In the genomic region with DNA sequence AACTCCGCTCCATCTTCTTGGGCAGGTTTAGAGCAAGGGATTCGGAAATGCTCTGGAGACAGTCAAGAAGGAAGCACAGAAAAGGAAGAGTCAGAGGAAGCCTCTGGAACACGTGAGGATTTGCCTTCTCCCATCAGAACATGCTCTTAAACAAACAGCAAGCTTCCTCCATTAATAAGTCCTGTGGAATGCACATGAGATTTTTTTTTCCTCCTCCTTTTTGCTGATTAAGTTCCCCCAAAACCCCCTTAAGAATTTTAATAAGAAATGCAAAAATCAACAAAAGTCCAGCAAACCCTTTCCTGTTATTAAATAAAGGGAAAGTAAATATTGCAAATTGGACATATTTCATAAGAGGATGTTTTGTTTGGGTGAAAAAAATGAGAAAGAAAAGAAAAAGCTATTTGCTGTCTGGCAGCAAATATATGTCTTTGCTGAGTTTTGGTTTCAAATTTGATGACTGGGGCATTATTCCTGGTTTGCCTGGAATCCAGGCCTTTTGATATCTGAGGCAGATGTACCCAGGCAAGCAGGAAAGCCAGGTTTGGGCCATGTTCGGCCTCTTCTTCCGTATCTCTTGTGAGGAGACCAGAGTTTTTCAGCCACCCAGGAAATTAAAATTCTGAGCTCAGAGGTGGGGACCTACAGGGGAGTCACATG, we compare ENCODE assay signal across 16 cellular contexts. TPM values are rescaled to one million over a fixed set of nuclear protein-coding genes. Genes with fewer than 3 reads are reported as not detected.
A peak's percentile ranks its signal among the peaks of the same experiment; 100 is the strongest.
DNase-seq lines count a peak whose midpoint lies in the region; TF ChIP-seq lines count a peak whose summit lies in the region.
"Had no signal": no experiment of that assay in that cellular context is flagged by ENCODE, and none has a peak within 500 bp of the region (broad histone marks: within the 10 kb centered on the region; RNA-seq: fewer than 3 reads in every experiment).

No MANE protein-coding gene starts in this region.

- intact Hi-C loops in ascending aorta (cut with DNase I): no loop called here

- peak; percentile 60 for DNase-seq in GM03348 (ENCODE audit: low spot score)
- no peak for DNase-seq in ascending aorta (ENCODE audit: low spot score in 2 of 2)
- peak; percentile 62 to 80 for DNase-seq in foreskin fibroblast
- DNase-seq in smooth muscle cell of the brain vasculature (ENCODE audit: low read depth, low spot score): peak; percentile 24
- DNase-seq in NCI-H82 (lab: John Stamatoyannopoulos, UW): no peak
- no peak for DNase-seq in NCI-H1417 treated with DMSO at 0.1 percent for 48 hours (lab: John Stamatoyannopoulos, UW)
- no peak for DNase-seq in cerebellar cortex (ENCODE audit: low spot score)
- DNase-seq in SHP77 treated with DMSO at 0.1 percent for 48 hours (lab: John Stamatoyannopoulos, UW): no peak
- DNase-seq: activated CD4-positive, alpha-beta T cell treated with anti-CD3 and anti-CD28 coated beads, Interleukin-2, amount 10 ng/mL, durations not matched to agents 24 days and 14 days; CD4-positive, alpha-beta T cell; heart left ventricle; NCI-H1436; psoas muscle; SW 1271 had no signal

- TF ChIP-seq CTCF in ascending aorta (IDR thresholded peaks at IDR 0.05) (no peak), foreskin fibroblast (IDR thresholded peaks at IDR 0.05; ENCODE audit: low read depth, low read length) (no peak)

- peaks cover 0 to 6% of the 10 kb centered on the region in 2 donors for H3K4me1 ChIP-seq in ascending aorta
- H3K4me1 ChIP-seq: psoas muscle had no signal

- H3K27ac ChIP-seq in ascending aorta: peak overlapping the region; percentile 9 to 10
- H3K27ac ChIP-seq: psoas muscle had no signal

- H3K4me3 ChIP-seq in ascending aorta: no peak overlapping the region
- no peak overlapping the region for H3K4me3 ChIP-seq in foreskin fibroblast (ENCODE audit: low read depth in 1 of 2, low read length in 2 of 2)
- H3K4me3 ChIP-seq: coronary artery, heart left ventricle, lung, psoas muscle had no signal

- H3K36me3 ChIP-seq in ascending aorta: no peaks in the 10 kb centered on the region
- H3K36me3 ChIP-seq: heart left ventricle had no signal

- no peaks in the 10 kb centered on the region for H3K9me3 ChIP-seq in ascending aorta
- H3K9me3 ChIP-seq: heart left ventricle, psoas muscle had no signal

- no peaks in the 10 kb centered on the region for H3K27me3 ChIP-seq in ascending aorta
- H3K27me3 ChIP-seq: heart left ventricle had no signal

RNA-seq across cellular contexts. Expression of a gene that starts 7.9 kb away (rescaled TPM):
- 6.3 TPM for total RNA-seq in ascending aorta

Comparison
In these comparisons a context has a peak if more than half of its experiments do, and no peak if none do; other contexts are left out.
1. DNase-seq: peak in GM03348 (single experiment), foreskin fibroblast (2 of 2) and smooth muscle cell of the brain vasculature (single experiment); none in ascending aorta (0 of 2), NCI-H82 (single experiment), NCI-H1417 treated with DMSO at 0.1 percent for 48 hours (single experiment), cerebellar cortex (single experiment) and SHP77 treated with DMSO at 0.1 percent for 48 hours (single experiment).